ENCODE assay signal across 1 cellular context in the genomic region with DNA sequence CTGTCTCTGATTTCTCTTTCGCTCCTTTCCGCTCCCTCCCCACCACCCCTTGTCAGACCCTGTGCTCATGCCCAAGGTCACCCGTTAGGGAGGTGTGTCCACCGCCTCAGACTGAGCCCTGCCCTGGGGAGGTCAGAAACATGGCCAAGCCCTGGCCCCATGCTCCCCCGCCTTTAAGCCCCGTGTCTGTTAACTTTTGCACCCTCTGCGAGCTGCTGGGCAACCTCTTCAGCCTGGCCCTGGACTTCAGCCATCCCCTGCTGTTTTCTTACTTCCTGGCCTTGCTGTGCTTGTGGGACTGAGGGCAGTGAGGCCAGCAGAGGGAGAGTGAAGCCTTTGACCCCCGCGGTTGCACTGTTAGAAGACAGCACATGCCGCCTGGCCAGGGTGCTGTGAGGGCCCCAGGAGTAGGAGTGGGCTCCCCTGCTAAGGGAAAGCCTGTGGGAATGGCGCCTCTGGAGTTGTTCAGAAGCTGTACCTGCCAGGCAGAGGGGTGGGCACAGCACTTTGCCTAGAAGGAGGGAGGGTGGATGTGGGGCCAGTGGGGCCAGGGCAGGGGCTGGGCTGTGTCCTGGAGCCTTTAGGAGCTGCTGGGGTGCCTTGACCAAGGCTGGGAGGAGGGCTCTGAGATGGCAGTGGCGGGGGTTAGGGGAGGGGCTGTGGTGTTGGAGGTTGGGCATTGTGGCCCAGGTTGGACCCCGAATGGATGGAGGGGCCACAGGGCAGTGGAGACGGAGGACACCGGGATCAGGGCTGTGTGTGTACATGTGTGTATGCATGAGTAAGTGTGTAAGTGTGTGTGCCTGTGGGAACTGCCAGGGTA.
A peak's percentile ranks its signal among the peaks of the same experiment; 100 is the strongest.
TF ChIP-seq lines count a peak whose summit lies in the region.

No MANE protein-coding gene starts in this region.

TF ChIP-seq in HepG2, 621 proteins besides CTCF, POLR2A, EP300 and RAD21 (continued from another document):
- TF ChIP-seq ZBTB7A (CRISPR knock-in tag; IDR thresholded peaks at IDR 0.05) (peak; percentile 98), SAP130 (CRISPR knock-in tag; IDR thresholded peaks at IDR 0.05; ENCODE audit: low read depth) (peak; percentile 97), IRF9 (CRISPR knock-in tag; IDR thresholded peaks at IDR 0.05; ENCODE audit: borderline replicate concordance) (peak; percentile 84; the same call in 1 of the 2 replicates), ZSCAN9 (CRISPR knock-in tag; IDR thresholded peaks at IDR 0.05; ENCODE audit: borderline replicate concordance) (peak; percentile 83; the same call in 1 of the 2 replicates), ZNF841 (CRISPR knock-in tag; IDR thresholded peaks at IDR 0.05; ENCODE audit: borderline replicate concordance) (no peak), EED (CRISPR knock-in tag; IDR thresholded peaks at IDR 0.05) (no peak; the same call in 1 of the 2 replicates), NONO (IDR thresholded peaks at IDR 0.05) (no peak), NONO (CRISPR knock-in tag; conservative IDR thresholded peaks at IDR 0.05) (peak; percentile 90), CEBPZ (IDR thresholded peaks at IDR 0.05; ENCODE audit: low read length) (no peak), ZC3H4 (CRISPR knock-in tag; IDR thresholded peaks at IDR 0.05; ENCODE audit: borderline replicate concordance) (no peak), HDAC6 (IDR thresholded peaks at IDR 0.05; ENCODE audit: low read depth, low read length) (no peak), ZMAT3 (CRISPR knock-in tag; conservative IDR thresholded peaks at IDR 0.05) (peak; percentile 80; the same call in 1 of the 2 replicates), ZNF800 (CRISPR knock-in tag; IDR thresholded peaks at IDR 0.05) (no peak), NAIF1 (CRISPR knock-in tag; IDR thresholded peaks at IDR 0.05; ENCODE audit: borderline replicate concordance) (no peak), NFE2L2 (IDR thresholded peaks at IDR 0.05; ENCODE audit: low read length) (no peak), ZNF232 (CRISPR knock-in tag; IDR thresholded peaks at IDR 0.05; ENCODE audit: borderline replicate concordance) (peak; percentile 72; the same call in 1 of the 2 replicates), ZNF160 (CRISPR knock-in tag; IDR thresholded peaks at IDR 0.05) (no peak), SPEN (CRISPR knock-in tag; IDR thresholded peaks at IDR 0.05; ENCODE audit: low read depth) (peak; percentile 90), FIP1L1 (IDR thresholded peaks at IDR 0.05; ENCODE audit: borderline replicate concordance, insufficient read depth, low read depth, low read length) (no peak)
- TF ChIP-seq, protein P1, sequence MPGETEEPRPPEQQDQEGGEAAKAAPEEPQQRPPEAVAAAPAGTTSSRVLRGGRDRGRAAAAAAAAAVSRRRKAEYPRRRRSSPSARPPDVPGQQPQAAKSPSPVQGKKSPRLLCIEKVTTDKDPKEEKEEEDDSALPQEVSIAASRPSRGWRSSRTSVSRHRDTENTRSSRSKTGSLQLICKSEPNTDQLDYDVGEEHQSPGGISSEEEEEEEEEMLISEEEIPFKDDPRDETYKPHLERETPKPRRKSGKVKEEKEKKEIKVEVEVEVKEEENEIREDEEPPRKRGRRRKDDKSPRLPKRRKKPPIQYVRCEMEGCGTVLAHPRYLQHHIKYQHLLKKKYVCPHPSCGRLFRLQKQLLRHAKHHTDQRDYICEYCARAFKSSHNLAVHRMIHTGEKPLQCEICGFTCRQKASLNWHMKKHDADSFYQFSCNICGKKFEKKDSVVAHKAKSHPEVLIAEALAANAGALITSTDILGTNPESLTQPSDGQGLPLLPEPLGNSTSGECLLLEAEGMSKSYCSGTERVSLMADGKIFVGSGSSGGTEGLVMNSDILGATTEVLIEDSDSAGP (CRISPR knock-in tag; IDR thresholded peaks at IDR 0.05; ENCODE audit: borderline replicate concordance), result peak; percentile 91
TF ChIP-seq in HepG2: peak in this region for 296.
